In genomic region chr13:99961634-99962033, GRCh38 we compare ENCODE assay signal across 1 cellular context.
TF ChIP-seq lines count a peak whose summit lies in the region.

No MANE protein-coding gene starts in this region.

TF ChIP-seq in GM23338, 12 proteins besides CTCF, POLR2A, EP300 and RAD21 (continued from another document):
- TF ChIP-seq ZNF462 (CRISPR knock-in tag; IDR thresholded peaks at IDR 0.05) (no peak), REST (IDR thresholded peaks at IDR 0.05; ENCODE audit: unreplicated experiment) (no peak), ZNF114 (CRISPR knock-in tag; IDR thresholded peaks at IDR 0.05) (no peak), POLR2AphosphoS5 (IDR thresholded peaks at IDR 0.05; ENCODE audit: low read depth) (no peak; the same call in 1 of the 2 replicates), JUNB (IDR thresholded peaks at IDR 0.05; ENCODE audit: unreplicated experiment) (no peak), ZNF331 (CRISPR knock-in tag; IDR thresholded peaks at IDR 0.05; ENCODE audit: low read depth) (no peak), NANOG (IDR thresholded peaks at IDR 0.05; ENCODE audit: borderline replicate concordance) (no peak), ETS1 (IDR thresholded peaks at IDR 0.05) (no peak), EZH2 (IDR thresholded peaks at IDR 0.05; ENCODE audit: low read depth, unreplicated experiment) (no peak)
